In genomic region chr6:152985300-152985699, GRCh38 we compare ENCODE assay signal across 8 cellular contexts. TPM values are rescaled to one million over a fixed set of nuclear protein-coding genes. Genes with fewer than 3 reads are reported as not detected.
DNase-seq lines count a peak whose midpoint lies in the region; ATAC-seq and TF ChIP-seq lines count a peak whose summit lies in the region.
"Not testable (repeated sequence)": the region's sequence is repeated elsewhere in the genome, so short reads cannot be mapped to it uniquely, and the experiment has no call there.

No MANE protein-coding gene starts in this region.

- H3K4me1 Mint-ChIP-seq in CD8-positive, alpha-beta T cell (ENCODE audit: low read depth) = peaks cover 37% of the 10 kb centered on the region
- H3K4me1 Mint-ChIP-seq in activated CD8-positive, alpha-beta T cell treated with anti-CD3 and anti-CD28 coated beads for 36 hours (ENCODE audit: low read depth) = peaks cover 29% of the 10 kb centered on the region
- H3K4me1 Mint-ChIP-seq in brain (peaks cover 40% of the 10 kb centered on the region), neural crest cell (peaks cover 32% of the 10 kb centered on the region)

- TF ChIP-seq CTCF in CD8-positive, alpha-beta T cell (IDR thresholded peaks at IDR 0.05); Panc1 (IDR thresholded peaks at IDR 0.05); activated CD8-positive, alpha-beta T cell treated with anti-CD3 and anti-CD28 coated beads for 36 hours (IDR thresholded peaks at IDR 0.05); brain (conservative IDR thresholded peaks at IDR 0.05); heart right ventricle (IDR thresholded peaks at IDR 0.05); neural crest cell (conservative IDR thresholded peaks at IDR 0.05); transverse colon (IDR thresholded peaks at IDR 0.05): not testable (repeated sequence)

- peaks cover 18% of the 10 kb centered on the region for H3K4me1 ChIP-seq in CD8-positive, alpha-beta T cell (ENCODE audit: insufficient read depth, low read length)
- H3K4me1 ChIP-seq in HUES48 (ENCODE audit: control insufficient read depth, insufficient read depth, low read length) = peaks cover 15% of the 10 kb centered on the region
- peaks cover 17% of the 10 kb centered on the region for H3K4me1 ChIP-seq in Panc1 (ENCODE audit: control insufficient read depth, insufficient read depth, low read length)
- peaks cover 15 to 38% (median 27%) of the 10 kb centered on the region in 9 donors for H3K4me1 ChIP-seq in heart right ventricle
- H3K4me1 ChIP-seq in transverse colon = peaks cover 14 to 40% (median 20%) of the 10 kb centered on the region in 4 donors

- H3K4me3 Mint-ChIP-seq in CD8-positive, alpha-beta T cell = peak overlapping the region; percentile 35
- peak overlapping the region; percentile 85 for H3K4me3 Mint-ChIP-seq in activated CD8-positive, alpha-beta T cell treated with anti-CD3 and anti-CD28 coated beads for 36 hours
- peak overlapping the region; percentile 83 to 100 (median 100) for H3K4me3 Mint-ChIP-seq in brain
- peak overlapping the region; percentile 97 for H3K4me3 Mint-ChIP-seq in neural crest cell

- peak overlapping the region; percentile 55 for H3K27ac Mint-ChIP-seq in CD8-positive, alpha-beta T cell
- H3K27ac Mint-ChIP-seq in activated CD8-positive, alpha-beta T cell treated with anti-CD3 and anti-CD28 coated beads for 36 hours = peak overlapping the region; percentile 99
- H3K27ac Mint-ChIP-seq in brain = peak overlapping the region; percentile 64 to 100 (median 75)
- not testable (repeated sequence) for H3K27ac Mint-ChIP-seq in neural crest cell (ENCODE audit: unreplicated experiment)

- H3K27me3 ChIP-seq in CD8-positive, alpha-beta T cell (ENCODE audit: insufficient read depth, low read length); HUES48 (ENCODE audit: control insufficient read depth, insufficient read depth, low read length); Panc1 (ENCODE audit: control insufficient read depth, insufficient read depth, low read length); heart right ventricle; transverse colon: not testable (repeated sequence)

- TF ChIP-seq EP300 in transverse colon (IDR thresholded peaks at IDR 0.05; ENCODE audit: low read depth) = not testable (repeated sequence)

- not testable (repeated sequence) for DNase-seq in CD8-positive, alpha-beta T cell; Panc1 (ENCODE audit: low read depth, low spot score); activated CD8-positive, alpha-beta T cell treated with anti-CD3 and anti-CD28 coated beads for 36 hours; heart right ventricle; neural crest cell (ENCODE audit: low read depth, low spot score); transverse colon

- H3K9me3 Mint-ChIP-seq in CD8-positive, alpha-beta T cell; activated CD8-positive, alpha-beta T cell treated with anti-CD3 and anti-CD28 coated beads for 36 hours; brain; neural crest cell: not testable (repeated sequence)

- 88 to 91% methylated on average over 11 of the region's 11 CpGs for WGBS in heart right ventricle, 2 donors
- 83 to 86% methylated on average over 7 to 11 of the region's 11 CpGs for WGBS in transverse colon (ENCODE audit: low coverage in 1 of 2), 2 donors

- not testable (repeated sequence) for H3K36me3 ChIP-seq in CD8-positive, alpha-beta T cell (ENCODE audit: insufficient read depth, low read length); Panc1 (ENCODE audit: control insufficient read depth, insufficient read depth, low read length); transverse colon
- H3K36me3 ChIP-seq in HUES48 (ENCODE audit: control insufficient read depth, insufficient read depth, low read length) (peaks cover 10% of the 10 kb centered on the region), heart right ventricle (peaks cover 0 to 19% (median 7%) of the 10 kb centered on the region in 9 donors)

- H3K36me3 Mint-ChIP-seq in CD8-positive, alpha-beta T cell = peaks cover 23% of the 10 kb centered on the region
- H3K36me3 Mint-ChIP-seq in activated CD8-positive, alpha-beta T cell treated with anti-CD3 and anti-CD28 coated beads for 36 hours (ENCODE audit: low read depth) = peaks cover 42% of the 10 kb centered on the region
- H3K36me3 Mint-ChIP-seq in brain (peaks cover 11% of the 10 kb centered on the region), neural crest cell (ENCODE audit: low read depth) (peaks cover 23% of the 10 kb centered on the region)

- H3K27ac ChIP-seq in CD8-positive, alpha-beta T cell (ENCODE audit: low read depth, low read length); HUES48 (ENCODE audit: low read depth, low read length): not testable (repeated sequence)
- H3K27ac ChIP-seq in Panc1 (ENCODE audit: low read length) (peak overlapping the region; percentile 99), heart right ventricle (peak overlapping the region in 6 of 10 donors; percentile 86 to 94 (median 92)), transverse colon (peak overlapping the region in 3 of 4 donors; percentile 93 to 97 (median 96))

- in situ Hi-C loops in Panc1 (cut with HindIII; ENCODE audit: low pct_unique_long_range_greater_than_20kb, low sequenced_read_pairs); transverse colon (cut with MboI; ENCODE audit: low pct_ligation_motif_present in 1 of 4, low pct_unique_long_range_greater_than_20kb in 1 of 4, low sequenced_read_pairs in 3 of 4): not testable (repeated sequence)

- not testable (repeated sequence) for BruUV-seq in Panc1 (replicated peaks; lab: Mats Ljungman, UMichigan)

- CTCF ChIA-PET in CD8-positive, alpha-beta T cell (lab: Charles Lee); Panc1 (lab: Charles Lee): not testable (repeated sequence)
- CTCF ChIA-PET in activated CD8-positive, alpha-beta T cell treated with anti-CD3 and anti-CD28 coated beads for 36 hours (lab: Charles Lee) = interaction anchor here (0.9 kb wide), 1 partner anchor 14 kb away, joined by 3 read pairs; no protein-coding TSS in a partner anchor

- not testable (repeated sequence) for H3K27me3 Mint-ChIP-seq in CD8-positive, alpha-beta T cell (ENCODE audit: low read depth); activated CD8-positive, alpha-beta T cell treated with anti-CD3 and anti-CD28 coated beads for 36 hours; neural crest cell (ENCODE audit: low read depth)
- peaks cover 16% of the 10 kb centered on the region for H3K27me3 Mint-ChIP-seq in brain

- H3K9me3 ChIP-seq in CD8-positive, alpha-beta T cell (ENCODE audit: low read length); HUES48 (ENCODE audit: control insufficient read depth, insufficient read depth, low read length); Panc1 (ENCODE audit: control insufficient read depth, insufficient read depth, low read depth, low read length); heart right ventricle; transverse colon: not testable (repeated sequence)

- not testable (repeated sequence) for H3K4me3 ChIP-seq in CD8-positive, alpha-beta T cell (ENCODE audit: low read depth, low read length); transverse colon
- H3K4me3 ChIP-seq in HUES48 (ENCODE audit: low read depth, low read length) = peak overlapping the region; percentile 71
- H3K4me3 ChIP-seq in Panc1 (ENCODE audit: low read depth in 2 of 2, low read length in 2 of 2) = peak overlapping the region; percentile 69 to 97
- H3K4me3 ChIP-seq in heart right ventricle = peak overlapping the region in 1 of 10 donors; percentile 98

- TF ChIP-seq POLR2A in transverse colon (IDR thresholded peaks at IDR 0.05) = not testable (repeated sequence)

- intact Hi-C loops in CD8-positive, alpha-beta T cell (cut with DNase I, micrococcal nuclease) = loop anchor here (2.0 to 10.0 kb wide), 2 partner anchors 18 to 1270 kb away; partner anchors contain the start of gene MTRF1L (in 1 of the 2)
- intact Hi-C loops in Panc1 (cut with micrococcal nuclease; ENCODE audit: unreplicated experiment); activated CD8-positive, alpha-beta T cell treated with anti-CD3 and anti-CD28 coated beads for 36 hours (cut with micrococcal nuclease); heart right ventricle (cut with DNase I); transverse colon (cut with DNase I; ENCODE audit: low total_unique reads): not testable (repeated sequence)

- not testable (repeated sequence) for H3K9ac ChIP-seq in HUES48 (ENCODE audit: low read depth, low read length)

- not testable (repeated sequence) for ATAC-seq in CD8-positive, alpha-beta T cell; Panc1; activated CD8-positive, alpha-beta T cell treated with anti-CD3 and anti-CD28 coated beads for 36 hours; heart right ventricle

- POLR2A ChIA-PET in CD8-positive, alpha-beta T cell (lab: Charles Lee) = interaction anchor here (0.7 kb wide), 1 partner anchor 1603 kb away, joined by 4 read pairs; no protein-coding TSS in a partner anchor
- POLR2A ChIA-PET in Panc1 (lab: Charles Lee) = not testable (repeated sequence)
- POLR2A ChIA-PET in activated CD8-positive, alpha-beta T cell treated with anti-CD3 and anti-CD28 coated beads for 36 hours (lab: Charles Lee) = interaction anchor here (0.6 to 4.6 kb wide), 4 partner anchors 12 to 1324 kb away, joined by 3 to 34 read pairs (median 10); partner anchors contain the start of gene MTRF1L

RNA-seq across cellular contexts. Expression of gene FBXO5, which starts 2.5 kb away (rescaled TPM):
- total RNA-seq in CD8-positive, alpha-beta T cell = 1 to 10 TPM; 3.0 to 3.9 TPM
- total RNA-seq in Panc1 (2021; ENCODE audit: unreplicated experiment) (33.6 TPM), heart right ventricle (1 to 10 TPM in 9 of 10 donors, under 1 TPM in 1; 0.87 to 4.2 (median 1.6) TPM), neural crest cell (56.3 TPM in 2 replicates), transverse colon (1 to 10 TPM; 1.5 to 3.2 (median 2.5) TPM)
- 7.0 TPM for polyA plus RNA-seq in Panc1 (2012; ENCODE audit: insufficient read length)
- total RNA-seq in activated CD8-positive, alpha-beta T cell treated with anti-CD3 and anti-CD28 coated beads for 36 hours = 10 to 100 TPM; 40.9 to 44.0 TPM
- polyA plus RNA-seq in brain (ENCODE audit: insufficient read depth, low read depth, low replicate concordance) (16.7 TPM), heart right ventricle (1 to 10 TPM in 1 of 2 donors, under 1 TPM in 1; 0.80 to 1.2 TPM)

RNA-seq across cellular contexts. Expression of gene MTRF1L, which starts 17.2 kb away (rescaled TPM):
- total RNA-seq in CD8-positive, alpha-beta T cell = 10 to 100 TPM; 10.5 to 13.4 TPM
- total RNA-seq in Panc1 (2021; ENCODE audit: unreplicated experiment) (22.7 TPM), heart right ventricle (10 to 100 TPM; 23.3 to 44.4 (median 26.4) TPM), neural crest cell (22.5 and 23.2 TPM in 2 replicates), transverse colon (10 to 100 TPM in 3 of 4 donors, 1 to 10 TPM in 1; 3.6 to 17.1 (median 15.9) TPM)
- 10.5 TPM for polyA plus RNA-seq in Panc1 (2012; ENCODE audit: insufficient read length)
- 10 to 100 TPM; 15.7 to 17.5 TPM for total RNA-seq in activated CD8-positive, alpha-beta T cell treated with anti-CD3 and anti-CD28 coated beads for 36 hours
- polyA plus RNA-seq in brain (ENCODE audit: insufficient read depth, low read depth, low replicate concordance) (11.7 TPM), heart right ventricle (10 to 100 TPM; 13.5 to 15.7 TPM)

Comparison
In these comparisons a context has a peak if more than half of its experiments do, and no peak if none do; other contexts are left out.
1. H3K4me3 Mint-ChIP-seq: peak in every context shown above with its lines; median percentile 100 in brain; 97 in neural crest cell; 85 in activated CD8-positive, alpha-beta T cell treated with anti-CD3 and anti-CD28 coated beads for 36 hours; 35 in CD8-positive, alpha-beta T cell.